Comparison of ENCODE assay signal across 30 cellular contexts in genomic region chr2:36662638-36663037, GRCh38. TPM values are rescaled to one million over a fixed set of nuclear protein-coding genes. Genes with fewer than 3 reads are reported as not detected.
"Had no signal": no experiment of that assay in that cellular context is flagged by ENCODE, and none has a peak within 500 bp of the region (broad histone marks: within the 10 kb centered on the region; RNA-seq: fewer than 3 reads in every experiment).

No MANE protein-coding gene starts in this region.

- DNase-seq: islet precursor cell; left ventricle myocardium inferior; mesendoderm; naive B cell; natural killer cell; nephron progenitor cell; occipital lobe; sigmoid colon; small intestine; stimulated activated CD4-positive, alpha-beta T cell treated with anti-CD3 and anti-CD28 coated beads, Interleukin-1b, Interleukin-23, amount 100 ng/mL, for 48 hours; stimulated activated CD4-positive, alpha-beta T cell treated with anti-CD3 and anti-CD28 coated beads, Interleukin-2, amount 100 ng/mL, for 48 hours; stimulated activated CD4-positive, alpha-beta T cell treated with anti-CD3 and anti-CD28 coated beads, Interleukin-4, amount 100 ng/mL, for 4 hours; stimulated activated CD8-positive, alpha-beta memory T cell treated with anti-CD3 and anti-CD28 coated beads, Interleukin-4, amount 100 ng/mL, for 48 hours; stimulated activated naive CD4-positive, alpha-beta T cell treated with Interleukin-2 at 50 U/mL for 16 hours; stimulated activated naive CD8-positive, alpha-beta T cell treated with anti-CD3 and anti-CD28 coated beads, Interleukin-15, amount 100 ng/mL, for 72 hours; substantia nigra had no signal

- H3K79me2 ChIP-seq: hepatocyte, parathyroid adenoma had no signal

- H3K27me3 Mint-ChIP-seq: stimulated activated naive CD8-positive, alpha-beta T cell treated with anti-CD3 and anti-CD28 coated beads, Interleukin-15, amount 100 ng/mL, for 72 hours had no signal

- H3K27me3 ChIP-seq: hepatocyte, right atrium auricular region, sigmoid colon, tibial nerve, upper lobe of left lung, vagina had no signal

- ATAC-seq: natural killer cell; stimulated activated memory B cell treated with anti-CD40 and anti-IgM and Interleukin-4, amounts not matched to agents 10 μg/mL and 1 μg/mL and 100 μg/mL, for 72 hours; stimulated activated naive CD8-positive, alpha-beta T cell treated with anti-CD3 and anti-CD28 coated beads, Interleukin-15, amount 100 ng/mL, for 72 hours had no signal

- H3K4me1 Mint-ChIP-seq: naive B cell; natural killer cell; nephron progenitor cell; stimulated activated memory B cell treated with anti-CD40 and anti-IgM and Interleukin-4, amounts not matched to agents 10 μg/mL and 1 μg/mL and 100 μg/mL, for 72 hours; stimulated activated naive CD8-positive, alpha-beta T cell treated with anti-CD3 and anti-CD28 coated beads, Interleukin-15, amount 100 ng/mL, for 72 hours had no signal

- H3K9me3 ChIP-seq: left ventricle myocardium inferior, neutrophil, right atrium auricular region, sigmoid colon, tibial nerve, upper lobe of left lung, vagina had no signal

- H2AFZ ChIP-seq: hepatocyte, neural progenitor cell, parathyroid adenoma had no signal

- H3K9ac ChIP-seq: neural progenitor cell, parathyroid adenoma had no signal

- H3K4me3 ChIP-seq: hepatocyte, left ventricle myocardium inferior, lung, neural progenitor cell, right atrium auricular region, sigmoid colon, tibial nerve, upper lobe of left lung, vagina had no signal

- H3K4me1 ChIP-seq: parathyroid adenoma, upper lobe of left lung, vagina had no signal

- H3K36me3 Mint-ChIP-seq: naive B cell; natural killer cell; neural progenitor cell; stimulated activated memory B cell treated with anti-CD40 and anti-IgM and Interleukin-4, amounts not matched to agents 10 μg/mL and 1 μg/mL and 100 μg/mL, for 72 hours had no signal

- H3K27ac Mint-ChIP-seq: mesothelial cell of epicardium; naive B cell; natural killer cell; nephron progenitor cell; neural progenitor cell; stimulated activated memory B cell treated with anti-CD40 and anti-IgM and Interleukin-4, amounts not matched to agents 10 μg/mL and 1 μg/mL and 100 μg/mL, for 72 hours; stimulated activated naive CD8-positive, alpha-beta T cell treated with anti-CD3 and anti-CD28 coated beads, Interleukin-15, amount 100 ng/mL, for 72 hours had no signal

- H3K9me3 Mint-ChIP-seq: naive B cell; natural killer cell; neural progenitor cell; stimulated activated memory B cell treated with anti-CD40 and anti-IgM and Interleukin-4, amounts not matched to agents 10 μg/mL and 1 μg/mL and 100 μg/mL, for 72 hours; stimulated activated naive CD8-positive, alpha-beta T cell treated with anti-CD3 and anti-CD28 coated beads, Interleukin-15, amount 100 ng/mL, for 72 hours had no signal

- H3K27ac ChIP-seq: hepatocyte, left ventricle myocardium inferior, neural progenitor cell, neutrophil, parathyroid adenoma, right atrium auricular region, sigmoid colon, tibial nerve, upper lobe of left lung, vagina had no signal

- H3K4me2 ChIP-seq: hepatocyte, neural progenitor cell had no signal

- H3K36me3 ChIP-seq: left ventricle myocardium inferior, neural progenitor cell, neutrophil, right atrium auricular region, sigmoid colon, tibial nerve, upper lobe of left lung, vagina had no signal

- H3K4me3 Mint-ChIP-seq: mesothelial cell of epicardium; naive B cell; natural killer cell; nephron progenitor cell; neural progenitor cell; stimulated activated memory B cell treated with anti-CD40 and anti-IgM and Interleukin-4, amounts not matched to agents 10 μg/mL and 1 μg/mL and 100 μg/mL, for 72 hours; stimulated activated naive CD8-positive, alpha-beta T cell treated with anti-CD3 and anti-CD28 coated beads, Interleukin-15, amount 100 ng/mL, for 72 hours had no signal

- FAIRE-seq: small intestine had no signal

RNA-seq across cellular contexts. Expression of gene VIT, which starts 33.9 kb away (rescaled TPM):
- total RNA-seq: kidney epithelial cell, mononuclear cell, occipital lobe, temporal lobe had no signal
